20 cellular contexts compared by ENCODE assay signal in the genomic region with DNA sequence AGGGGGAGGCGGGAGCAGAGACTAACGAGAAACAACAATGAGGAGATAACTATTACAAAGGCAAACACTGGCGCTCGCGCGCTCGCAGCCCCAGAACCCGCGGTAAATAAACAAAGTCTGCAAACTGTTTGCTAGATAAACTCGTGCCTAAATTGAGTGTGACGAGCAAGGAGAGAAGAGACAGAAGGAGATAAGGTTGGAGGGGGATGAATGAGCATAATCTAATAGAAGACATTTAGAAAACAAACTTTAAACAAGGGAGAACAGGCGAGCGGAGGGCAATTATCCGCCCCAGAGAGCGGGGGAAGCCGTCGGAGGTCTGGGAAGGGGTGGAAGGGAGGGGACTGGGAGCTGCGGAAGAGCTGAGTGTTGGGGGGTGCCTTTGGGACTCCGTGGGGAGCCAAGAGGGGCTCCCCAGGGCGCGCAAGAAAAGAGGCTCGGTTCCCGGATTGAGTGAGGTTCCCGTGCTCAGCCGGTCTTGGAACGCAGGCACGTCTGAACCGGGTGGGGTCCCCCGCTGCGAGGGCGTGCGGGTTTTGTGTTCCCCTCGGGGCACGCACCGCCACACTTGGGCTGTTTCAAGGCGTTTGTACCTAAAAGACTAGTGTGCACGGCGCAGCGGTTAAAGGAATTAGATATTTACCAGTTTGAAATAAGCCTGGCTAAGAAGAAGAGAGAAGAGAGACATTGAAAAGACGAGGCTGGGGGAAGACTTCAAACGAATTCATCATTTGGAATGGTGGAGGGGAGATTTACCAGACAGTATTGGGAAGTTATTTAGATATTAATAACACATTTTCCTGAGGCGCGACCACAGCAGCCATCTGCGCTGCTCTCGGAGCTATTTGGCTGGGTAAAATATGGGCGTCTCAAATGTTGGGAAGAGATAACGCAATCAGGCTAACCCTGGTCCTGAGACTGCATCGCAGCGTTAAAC. TPM values are rescaled to one million over a fixed set of nuclear protein-coding genes. Genes with fewer than 3 reads are reported as not detected.
DNase-seq lines count a peak whose midpoint lies in the region; ATAC-seq, FAIRE-seq and TF ChIP-seq lines count a peak whose summit lies in the region.
"Had no signal": no experiment of that assay in that cellular context is flagged by ENCODE, and none has a peak within 500 bp of the region (broad histone marks: within the 10 kb centered on the region; RNA-seq: fewer than 3 reads in every experiment).

No MANE protein-coding gene starts in this region.

- H3K4me1 ChIP-seq in HepG2 (ENCODE audit: insufficient read depth, low read length) (peaks cover 42% of the 10 kb centered on the region), right lobe of liver (no peaks in the 10 kb centered on the region)

- H3K9me3 ChIP-seq in HepG2 (ENCODE audit: low read length) (no peaks in the 10 kb centered on the region), right lobe of liver (no peaks in the 10 kb centered on the region), SK-N-MC (ENCODE audit: low read depth, low read length) (no peaks in the 10 kb centered on the region), iPS-18c (ENCODE audit: control insufficient read depth, insufficient read depth, low read length) (peaks cover 2% of the 10 kb centered on the region)
- H3K9me3 ChIP-seq: thyroid gland had no signal

- H3K4me3 ChIP-seq in HepG2 (replicated peaks in 1 of 3; ENCODE audit: insufficient read depth in 1 of 3, low read depth in 2 of 3, low read length in 3 of 3) (no peak overlapping the region), right lobe of liver (no peak overlapping the region), SK-N-MC (peak overlapping the region; percentile 79), iPS-18c (ENCODE audit: insufficient read depth, low read depth, low read length) (peak overlapping the region; percentile 21; the same call in 1 of the 2 replicates)
- H3K4me3 ChIP-seq: smooth muscle cell, thyroid gland had no signal

- H3K27me3 ChIP-seq in HepG2 (ENCODE audit: control insufficient read depth in 1 of 2, insufficient read depth in 2 of 2, low read length in 2 of 2) (peaks cover 17 to 95% of the 10 kb centered on the region in 2 experiments), right lobe of liver (peaks cover 0 to 20% of the 10 kb centered on the region in 2 donors)

- no peak overlapping the region for H3K27ac Mint-ChIP-seq in Calu3 (ENCODE audit: unreplicated experiment)

- H4K20me1 ChIP-seq in HepG2 (ENCODE audit: insufficient read depth, low read length) = peaks cover 20% of the 10 kb centered on the region; the same call in 1 of the 2 replicates

- H3K9me3 Mint-ChIP-seq in Calu3 (ENCODE audit: low read depth, unreplicated experiment) = no peaks in the 10 kb centered on the region

- no peak overlapping the region for H3K4me3 Mint-ChIP-seq in Calu3 (ENCODE audit: low read depth, unreplicated experiment)

- DNase-seq in HepG2 (ENCODE audit: low spot score) (no peak), right lobe of liver (no peak), SK-N-MC (ENCODE audit: low read depth, low spot score) (peak; percentile 64), urothelium cell line (ENCODE audit: low spot score) (peak; percentile 29), Calu3 (no peak)
- DNase-seq: activated CD4-positive, alpha-beta T cell treated with anti-CD3 and anti-CD28 coated beads for 1 hour; activated CD8-positive, alpha-beta memory T cell treated with anti-CD3 and anti-CD28 coated beads, Interleukin-2, amount 50 U/mL, for 4 hours; aorta; hippocampal formation; Kasumi-1; left colon; SHP77 treated with DMSO at 0.1 percent for 48 hours; thyroid gland had no signal

- TF ChIP-seq EP300 in HepG2 (IDR thresholded peaks at IDR 0.05; ENCODE audit: low read depth in 2 of 2, low read length in 2 of 2) (no peak), HepG2 (CRISPR knock-in tag; IDR thresholded peaks at IDR 0.05; ENCODE audit: borderline replicate concordance) (no peak)

- POLR2A ChIA-PET in HepG2 (lab: Yijun Ruan, JAX) = no interaction called here

- H3K4me1 Mint-ChIP-seq in Calu3 (ENCODE audit: low read depth, unreplicated experiment) = peaks cover 40% of the 10 kb centered on the region

- intact Hi-C loops in HepG2 (cut with micrococcal nuclease; ENCODE audit: unreplicated experiment) (no loop called here), right lobe of liver (cut with DNase I) (no loop called here), Calu3 (cut with micrococcal nuclease; ENCODE audit: unreplicated experiment) (no loop called here)

- H3K36me3 Mint-ChIP-seq in Calu3 (ENCODE audit: insufficient read depth, unreplicated experiment) = peaks cover 4% of the 10 kb centered on the region

- peaks cover 100% of the 10 kb centered on the region for H3K27me3 Mint-ChIP-seq in Calu3 (ENCODE audit: unreplicated experiment)

- no peak for ATAC-seq in HepG2
- ATAC-seq in right lobe of liver = no peak
- ATAC-seq in GM19324 (IDR thresholded peaks at IDR 0.05; ENCODE audit: low FRiP score, unreplicated experiment) = no peak
- no peak for ATAC-seq in GM18505 (IDR thresholded peaks at IDR 0.05; ENCODE audit: unreplicated experiment)
- ATAC-seq: left colon had no signal

- H3K36me3 ChIP-seq in HepG2 (replicated peaks in 1 of 2; ENCODE audit: control insufficient read depth in 1 of 2, insufficient read depth in 2 of 2, low read length in 2 of 2) (no peaks in the 10 kb centered on the region), right lobe of liver (no peaks in the 10 kb centered on the region), SK-N-MC (ENCODE audit: insufficient read depth, low read length) (peaks cover 33% of the 10 kb centered on the region)
- H3K36me3 ChIP-seq: thyroid gland had no signal

- CTCF ChIA-PET in HepG2 (lab: Yijun Ruan, JAX; ENCODE audit: low intra/inter-chr PET ratio, low total read pairs) (no interaction called here), Calu3 (lab: Charles Lee) (interaction anchor here (0.7 to 1.2 kb wide), 2 partner anchors 29 to 139 kb away, joined by 3 to 6 read pairs; no protein-coding TSS in a partner anchor)

- H3K79me2 ChIP-seq in HepG2 (ENCODE audit: insufficient read depth, low read length) = no peaks in the 10 kb centered on the region

- no peak for TF ChIP-seq RAD21 in HepG2 (CRISPR knock-in tag; IDR thresholded peaks at IDR 0.05)

- H3K27ac ChIP-seq in HepG2 (ENCODE audit: extremely low read length, insufficient read depth, low read length) = no peak overlapping the region
- H3K27ac ChIP-seq in right lobe of liver = no peak overlapping the region
- H3K27ac ChIP-seq in SK-N-MC = peak overlapping the region; percentile 86
- H3K27ac ChIP-seq: thyroid gland had no signal

- FAIRE-seq in HepG2 (lab: Jason Lieb, UNC) (no peak), urothelium cell line (lab: Jason Lieb, UNC) (no peak)
- FAIRE-seq: H54 had no signal

- TF ChIP-seq CTCF in HepG2 (CRISPR knock-in tag; IDR thresholded peaks at IDR 0.05) (no peak), right lobe of liver (IDR thresholded peaks at IDR 0.05) (no peak), Calu3 (IDR thresholded peaks at IDR 0.05; ENCODE audit: unreplicated experiment) (no peak)

- TF ChIP-seq POLR2A in HepG2 (IDR thresholded peaks at IDR 0.05; ENCODE audit: insufficient read depth in 1 of 2, low read depth in 2 of 2, low read length in 2 of 2) (no peak), right lobe of liver (IDR thresholded peaks at IDR 0.05) (no peak), GM18505 (IDR thresholded peaks at IDR 0.05; ENCODE audit: borderline replicate concordance, extremely low read depth, insufficient read depth, insufficient read length) (no peak)

- H2AFZ ChIP-seq in HepG2 (ENCODE audit: low read length) = no peak overlapping the region

- H3K4me2 ChIP-seq in HepG2 (ENCODE audit: low read depth, low read length) = no peak overlapping the region
- H3K4me2 ChIP-seq: smooth muscle cell had no signal

- in situ Hi-C loops in HepG2 (cut with HindIII; ENCODE audit: extremely low pct_ligation_motif_present, low pct_unique_long_range_greater_than_20kb) = no loop called here

- 6% methylated on average over 44 of the region's 49 CpGs for WGBS in HepG2 (ENCODE audit: low lambda C conversion rate)
- 5% methylated on average over 47 of the region's 49 CpGs for WGBS in right lobe of liver (ENCODE audit: insufficient coverage, low coverage, low lambda C conversion rate, missing lambda C conversion rate)

- H3K9ac ChIP-seq in HepG2 (ENCODE audit: insufficient read depth, low read depth, low read length) (no peak overlapping the region), SK-N-MC (ENCODE audit: insufficient read length) (peak overlapping the region; percentile 46)

- BruUV-seq in HepG2 (replicated peaks; lab: Mats Ljungman, UMichigan) (no TSS peak), Calu3 (replicated peaks; lab: Mats Ljungman, UMichigan) (no TSS peak)

TF ChIP-seq in HepG2, 621 proteins besides CTCF, POLR2A, EP300 and RAD21:
- peak; percentile 79; the same call in 1 of the 2 replicates for TF ChIP-seq CBX2 (IDR thresholded peaks at IDR 0.05; ENCODE audit: low read depth, low read length)
- TF ChIP-seq CBX2 (CRISPR knock-in tag; IDR thresholded peaks at IDR 0.05; ENCODE audit: low read depth) = no peak
- TF ChIP-seq MED8 (CRISPR knock-in tag; IDR thresholded peaks at IDR 0.05; ENCODE audit: insufficient replicate concordance) = no peak
- TF ChIP-seq RBM39 (IDR thresholded peaks at IDR 0.05; ENCODE audit: low read depth, low read length, poor library complexity, severe bottlenecking) = no peak
- no peak for TF ChIP-seq ZNF12 (CRISPR knock-in tag; IDR thresholded peaks at IDR 0.05)
TF ChIP-seq in HepG2: peak in this region for 1.

RNA-seq across cellular contexts. Expression of a gene that starts 10.6 kb away (rescaled TPM):
- total RNA-seq in HepG2 (2016; rRNA removed; fragmentation: Illumina TruSeq; extraction: Trizol) (not detected in 2 replicates), right lobe of liver (not detected), Calu3 (2022) (not detected in 2 replicates)
- total RNA-seq in HepG2 (2016; cell fraction: cytosol; rRNA removed; fragmentation: Illumina TruSeq; extraction: Trizol; ENCODE audit: low read depth) = not detected in 2 replicates
- total RNA-seq in HepG2 (2016; cell fraction: insoluble cytoplasmic fraction; rRNA removed; fragmentation: Illumina TruSeq; extraction: Trizol) = not detected in 2 replicates
- total RNA-seq in HepG2 (2016; cell fraction: membrane; rRNA removed; fragmentation: Illumina TruSeq; extraction: Trizol) = not detected in 2 replicates
- not detected in 2 replicates for total RNA-seq in HepG2 (2016; cell fraction: nucleus; rRNA removed; fragmentation: Illumina TruSeq; extraction: Trizol)
- polyA plus RNA-seq in HepG2 (2011; rRNA removed) = not detected in 2 replicates
- not detected in 2 replicates for polyA plus RNA-seq in HepG2 (2011; cell fraction: cytosol; rRNA removed)
- not detected in 2 replicates for polyA plus RNA-seq in HepG2 (2011; cell fraction: nucleus; rRNA removed)
- polyA plus RNA-seq in HepG2 (2012) = not detected in 2 replicates
- polyA plus RNA-seq in HepG2 (2016; cell fraction: cytosol; fragmentation: Illumina TruSeq; extraction: Trizol; ENCODE audit: low read depth) = not detected in 2 replicates
- not detected in 2 replicates for polyA plus RNA-seq in HepG2 (2016; cell fraction: insoluble cytoplasmic fraction; fragmentation: Illumina TruSeq; extraction: Trizol; ENCODE audit: low read depth)
- not detected in 2 replicates for polyA plus RNA-seq in HepG2 (2016; cell fraction: membrane; fragmentation: Illumina TruSeq; extraction: Trizol; ENCODE audit: low read depth)
- polyA plus RNA-seq in HepG2 (2016; cell fraction: nucleus; fragmentation: Illumina TruSeq; extraction: Trizol; ENCODE audit: insufficient read depth, low read depth) = not detected in 2 replicates
- polyA minus RNA-seq in HepG2 (2011; rRNA and poly(A)+ RNA removed; ENCODE audit: low replicate concordance) = not detected in 2 replicates
- polyA minus RNA-seq in HepG2 (2011; cell fraction: cytosol; rRNA and poly(A)+ RNA removed) = not detected in 2 replicates
- not detected in 2 replicates for polyA minus RNA-seq in HepG2 (2011; cell fraction: nucleus; rRNA and poly(A)+ RNA removed)
- total RNA-seq: aorta, chondrocyte, fibroblast of villous mesenchyme, left colon, smooth muscle cell had no signal
- polyA plus RNA-seq: aorta, smooth muscle cell had no signal

Comparison
In these comparisons a context has a peak if more than half of its experiments do, and no peak if none do; other contexts are left out.
1. DNase-seq: peak in SK-N-MC (single experiment) and urothelium cell line (single experiment); none in HepG2 (single experiment), right lobe of liver (0 of 3) and Calu3 (single experiment).
2. H3K4me3 ChIP-seq: peak in SK-N-MC (single experiment) and iPS-18c (single experiment); none in HepG2 (0 of 3) and right lobe of liver (0 of 3).